In the genomic region with DNA sequence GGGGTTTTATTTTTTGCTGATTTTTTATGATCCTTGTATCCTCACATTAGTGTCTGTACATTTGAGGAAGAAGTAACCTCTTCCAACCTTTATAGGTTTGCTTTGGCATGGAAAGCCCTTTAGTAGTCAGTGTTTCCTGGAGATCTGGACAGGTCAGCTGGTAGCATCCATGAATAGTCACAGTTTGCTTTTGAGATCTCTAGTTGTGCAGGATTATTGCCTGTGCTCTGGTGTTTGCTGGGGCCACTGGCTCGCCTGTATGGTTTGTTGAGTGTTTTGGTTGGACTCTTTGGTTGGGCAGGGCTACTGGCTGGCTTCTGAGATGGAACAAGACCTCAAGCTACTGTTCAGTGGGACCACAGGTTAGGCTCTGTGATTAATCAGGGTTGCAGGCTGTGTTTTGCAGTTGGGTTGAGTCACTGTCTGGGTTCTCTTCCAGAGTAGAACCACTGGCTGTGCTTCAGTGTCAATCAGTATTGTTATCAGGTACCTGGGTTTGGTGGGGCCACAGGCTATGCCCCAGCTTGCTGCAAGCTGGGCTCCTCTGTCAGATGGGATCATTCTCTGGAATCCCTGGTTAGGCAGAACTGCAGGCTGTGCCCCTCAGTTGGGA, we compare ENCODE assay signal across 16 cellular contexts. TPM values are rescaled to one million over a fixed set of nuclear protein-coding genes. Genes with fewer than 3 reads are reported as not detected.
DNase-seq lines count a peak whose midpoint lies in the region; ATAC-seq and TF ChIP-seq lines count a peak whose summit lies in the region.
"Had no signal": no experiment of that assay in that cellular context is flagged by ENCODE, and none has a peak within 500 bp of the region (broad histone marks: within the 10 kb centered on the region; RNA-seq: fewer than 3 reads in every experiment).

No MANE protein-coding gene starts in this region.

- TF ChIP-seq CTCF in activated CD8-positive, alpha-beta T cell treated with anti-CD3 and anti-CD28 coated beads for 36 hours (IDR thresholded peaks at IDR 0.05): no peak
- no peak for TF ChIP-seq CTCF in fibroblast of the aortic adventitia (IDR thresholded peaks at IDR 0.05; ENCODE audit: insufficient read depth, low read length)
- TF ChIP-seq CTCF in OCI-LY7 (conservative IDR thresholded peaks at IDR 0.05; ENCODE audit: low read length): no peak

- intact Hi-C loops in activated naive CD4-positive, alpha-beta T cell treated with anti-CD3 and anti-CD28 coated beads for 36 hours (cut with micrococcal nuclease): loop anchor here (5.0 kb wide), 1 partner anchor 445 kb away; no protein-coding TSS in a partner anchor
- intact Hi-C loops in activated CD8-positive, alpha-beta T cell treated with anti-CD3 and anti-CD28 coated beads for 36 hours (cut with micrococcal nuclease): no loop called here
- intact Hi-C loops in left cardiac atrium (cut with DNase I) (no loop called here), OCI-LY7 (cut with micrococcal nuclease; ENCODE audit: unreplicated experiment) (no loop called here)

- H3K79me2 ChIP-seq in OCI-LY7 (ENCODE audit: insufficient read depth, low read depth, low read length): no peaks in the 10 kb centered on the region; the same call in 1 of the 2 replicates

- no peak overlapping the region for H3K27ac ChIP-seq in OCI-LY7 (ENCODE audit: low read depth, low read length, poor library complexity, severe bottlenecking)
- H3K27ac ChIP-seq: SK-N-MC had no signal

- peak; percentile 55 for ATAC-seq in activated CD8-positive, alpha-beta T cell treated with anti-CD3 and anti-CD28 coated beads for 36 hours
- peak in 1 of 2 donors; percentile 15 for ATAC-seq in stimulated activated naive B cell treated with anti-CD40 and anti-IgM and Interleukin-4, amounts not matched to agents 10 μg/mL and 1 μg/mL and 100 μg/mL, for 72 hours (replicated peaks)
- ATAC-seq in left cardiac atrium: no peak
- ATAC-seq: GM23338 had no signal

- peaks cover 75% of the 10 kb centered on the region for H3K4me1 Mint-ChIP-seq in activated naive CD4-positive, alpha-beta T cell treated with anti-CD3 and anti-CD28 coated beads for 36 hours (ENCODE audit: low read depth)
- H3K4me1 Mint-ChIP-seq in activated CD8-positive, alpha-beta T cell treated with anti-CD3 and anti-CD28 coated beads for 36 hours (ENCODE audit: low read depth): peaks cover 79% of the 10 kb centered on the region
- peaks cover 34 to 53% of the 10 kb centered on the region in 2 donors for H3K4me1 Mint-ChIP-seq in stimulated activated naive B cell treated with anti-CD40 and anti-IgM and Interleukin-4, amounts not matched to agents 10 μg/mL and 1 μg/mL and 100 μg/mL, for 72 hours
- H3K4me1 Mint-ChIP-seq: brain, GM23338 had no signal

- no peaks in the 10 kb centered on the region for H4K20me1 ChIP-seq in OCI-LY7 (ENCODE audit: insufficient read depth, low read length)

- peaks cover 3% of the 10 kb centered on the region for H3K4me1 ChIP-seq in OCI-LY7 (ENCODE audit: insufficient read depth, low read length, poor library complexity, severe bottlenecking)

- H3K4me2 ChIP-seq in OCI-LY7 (ENCODE audit: low read length): no peak overlapping the region
- H3K4me2 ChIP-seq: GM23338 had no signal

- peaks cover 53% of the 10 kb centered on the region for H3K36me3 Mint-ChIP-seq in activated naive CD4-positive, alpha-beta T cell treated with anti-CD3 and anti-CD28 coated beads for 36 hours (ENCODE audit: low read depth)
- peaks cover 79% of the 10 kb centered on the region for H3K36me3 Mint-ChIP-seq in activated CD8-positive, alpha-beta T cell treated with anti-CD3 and anti-CD28 coated beads for 36 hours (ENCODE audit: low read depth)
- peaks cover 51 to 70% of the 10 kb centered on the region in 2 donors for H3K36me3 Mint-ChIP-seq in stimulated activated naive B cell treated with anti-CD40 and anti-IgM and Interleukin-4, amounts not matched to agents 10 μg/mL and 1 μg/mL and 100 μg/mL, for 72 hours
- H3K36me3 Mint-ChIP-seq: brain had no signal

- no TSS peak for BruUV-seq in OCI-LY7 (replicated peaks; lab: Mats Ljungman, UMichigan)

- CTCF ChIA-PET in activated naive CD4-positive, alpha-beta T cell treated with anti-CD3 and anti-CD28 coated beads for 36 hours (lab: Charles Lee): interaction anchor here (0.7 kb wide), 1 partner anchor 283 kb away, joined by 3 read pairs; no protein-coding TSS in a partner anchor
- CTCF ChIA-PET in activated CD8-positive, alpha-beta T cell treated with anti-CD3 and anti-CD28 coated beads for 36 hours (lab: Charles Lee): interaction anchor here (0.9 to 1.4 kb wide), 2 partner anchors 11 to 13 kb away, joined by 3 to 4 read pairs; no protein-coding TSS in a partner anchor
- CTCF ChIA-PET in OCI-LY7 (lab: Charles Lee; ENCODE audit: unreplicated experiment): interaction anchor here (1.2 kb wide), 1 partner anchor 15 kb away, joined by 4 read pairs; no protein-coding TSS in a partner anchor

- H3K27me3 Mint-ChIP-seq in activated naive CD4-positive, alpha-beta T cell treated with anti-CD3 and anti-CD28 coated beads for 36 hours (ENCODE audit: low read depth): no peaks in the 10 kb centered on the region
- no peaks in the 10 kb centered on the region for H3K27me3 Mint-ChIP-seq in activated CD8-positive, alpha-beta T cell treated with anti-CD3 and anti-CD28 coated beads for 36 hours
- H3K27me3 Mint-ChIP-seq in stimulated activated naive B cell treated with anti-CD40 and anti-IgM and Interleukin-4, amounts not matched to agents 10 μg/mL and 1 μg/mL and 100 μg/mL, for 72 hours: no peaks in the 10 kb centered on the region

- peaks cover 15% of the 10 kb centered on the region; the same call in 1 of the 2 replicates for H3K9me3 ChIP-seq in OCI-LY7 (ENCODE audit: low read length)

- H3K9me2 ChIP-seq in OCI-LY7 (ENCODE audit: insufficient read depth, low read length): no peaks in the 10 kb centered on the region

- peaks cover 22% of the 10 kb centered on the region; the same call in 1 of the 2 replicates for H3K36me3 ChIP-seq in OCI-LY7 (ENCODE audit: insufficient read depth, low read length)

- no peak for DNase-seq in activated naive CD4-positive, alpha-beta T cell treated with anti-CD3 and anti-CD28 coated beads for 36 hours
- DNase-seq in activated naive CD4-positive, alpha-beta T cell treated with anti-CD3 and anti-CD28 coated beads, Interleukin-2, amount 50 U/mL, for 16 hours: no peak
- no peak for DNase-seq in activated CD8-positive, alpha-beta T cell treated with anti-CD3 and anti-CD28 coated beads for 36 hours
- DNase-seq in fibroblast of the aortic adventitia (ENCODE audit: low read depth) (peak; percentile 20), left cardiac atrium (no peak), MV-4-11 (lab: John Stamatoyannopoulos, UW) (no peak), OCI-LY7 (ENCODE audit: low spot score) (no peak)
- DNase-seq in stimulated activated naive B cell treated with anti-CD40 and anti-IgM and Interleukin-4, amounts not matched to agents 10 μg/mL and 1 μg/mL and 100 μg/mL, for 72 hours: no peak
- DNase-seq: ACHN; Calu3; effector CD4-positive, alpha-beta T cell; NCI-H446 treated with DMSO at 0.1 percent for 48 hours had no signal

- no peak overlapping the region for H3K4me3 Mint-ChIP-seq in activated naive CD4-positive, alpha-beta T cell treated with anti-CD3 and anti-CD28 coated beads for 36 hours
- no peak overlapping the region for H3K4me3 Mint-ChIP-seq in activated CD8-positive, alpha-beta T cell treated with anti-CD3 and anti-CD28 coated beads for 36 hours
- H3K4me3 Mint-ChIP-seq in stimulated activated naive B cell treated with anti-CD40 and anti-IgM and Interleukin-4, amounts not matched to agents 10 μg/mL and 1 μg/mL and 100 μg/mL, for 72 hours: no peak overlapping the region
- H3K4me3 Mint-ChIP-seq: brain, GM23338 had no signal

- H3K27ac Mint-ChIP-seq in activated naive CD4-positive, alpha-beta T cell treated with anti-CD3 and anti-CD28 coated beads for 36 hours: peak overlapping the region; percentile 85
- peak overlapping the region; percentile 94 for H3K27ac Mint-ChIP-seq in activated CD8-positive, alpha-beta T cell treated with anti-CD3 and anti-CD28 coated beads for 36 hours
- peak overlapping the region; percentile 72 for H3K27ac Mint-ChIP-seq in stimulated activated naive B cell treated with anti-CD40 and anti-IgM and Interleukin-4, amounts not matched to agents 10 μg/mL and 1 μg/mL and 100 μg/mL, for 72 hours
- H3K27ac Mint-ChIP-seq: brain, GM23338 had no signal

- POLR2A ChIA-PET in activated CD8-positive, alpha-beta T cell treated with anti-CD3 and anti-CD28 coated beads for 36 hours (lab: Charles Lee): interaction anchor here (1.0 to 1.9 kb wide), 6 partner anchors 11 to 92 kb away, joined by 3 to 9 read pairs (median 4); partner anchors contain the start of gene SP140L
- POLR2A ChIA-PET in OCI-LY7 (lab: Charles Lee): interaction anchor here (0.9 to 1.4 kb wide), 2 partner anchors 15 to 110 kb away, joined by 3 to 4 read pairs; no protein-coding TSS in a partner anchor

- no peak overlapping the region for H2AFZ ChIP-seq in OCI-LY7 (ENCODE audit: low read length)
- H2AFZ ChIP-seq: GM23338 had no signal

- H3K4me3 ChIP-seq in fibroblast of the aortic adventitia (ENCODE audit: low read depth, low read length) (no peak overlapping the region), OCI-LY7 (ENCODE audit: low read depth, low read length, poor library complexity, severe bottlenecking) (no peak overlapping the region)
- H3K4me3 ChIP-seq: GM23338, lung, SK-N-MC had no signal

- peaks cover 29% of the 10 kb centered on the region for H3K9me3 Mint-ChIP-seq in activated naive CD4-positive, alpha-beta T cell treated with anti-CD3 and anti-CD28 coated beads for 36 hours
- peaks cover 39% of the 10 kb centered on the region for H3K9me3 Mint-ChIP-seq in activated CD8-positive, alpha-beta T cell treated with anti-CD3 and anti-CD28 coated beads for 36 hours
- peaks cover 17 to 22% of the 10 kb centered on the region in 2 donors for H3K9me3 Mint-ChIP-seq in stimulated activated naive B cell treated with anti-CD40 and anti-IgM and Interleukin-4, amounts not matched to agents 10 μg/mL and 1 μg/mL and 100 μg/mL, for 72 hours

RNA-seq across cellular contexts. Expression of gene SP140L, which starts 20.0 kb away (rescaled TPM):
- 10 to 100 TPM; 41.8 to 44.7 TPM for total RNA-seq in activated naive CD4-positive, alpha-beta T cell treated with anti-CD3 and anti-CD28 coated beads for 36 hours
- 10 to 100 TPM; 43.7 to 43.8 TPM for total RNA-seq in activated CD8-positive, alpha-beta T cell treated with anti-CD3 and anti-CD28 coated beads for 36 hours
- total RNA-seq in fibroblast of the aortic adventitia (ENCODE audit: low replicate concordance) (13.7 and 16.0 TPM in 2 replicates), left cardiac atrium (1 to 10 TPM; 7.9 to 8.3 TPM), OCI-LY7 (2022) (17.0 and 19.3 TPM in 2 replicates)
- total RNA-seq in OCI-LY7 (2014; rRNA removed; shearing (Covaris generic)): 7.5 and 10.4 TPM in 2 replicates
